ENCODE assay signal across 8 cellular contexts in the genomic region with DNA sequence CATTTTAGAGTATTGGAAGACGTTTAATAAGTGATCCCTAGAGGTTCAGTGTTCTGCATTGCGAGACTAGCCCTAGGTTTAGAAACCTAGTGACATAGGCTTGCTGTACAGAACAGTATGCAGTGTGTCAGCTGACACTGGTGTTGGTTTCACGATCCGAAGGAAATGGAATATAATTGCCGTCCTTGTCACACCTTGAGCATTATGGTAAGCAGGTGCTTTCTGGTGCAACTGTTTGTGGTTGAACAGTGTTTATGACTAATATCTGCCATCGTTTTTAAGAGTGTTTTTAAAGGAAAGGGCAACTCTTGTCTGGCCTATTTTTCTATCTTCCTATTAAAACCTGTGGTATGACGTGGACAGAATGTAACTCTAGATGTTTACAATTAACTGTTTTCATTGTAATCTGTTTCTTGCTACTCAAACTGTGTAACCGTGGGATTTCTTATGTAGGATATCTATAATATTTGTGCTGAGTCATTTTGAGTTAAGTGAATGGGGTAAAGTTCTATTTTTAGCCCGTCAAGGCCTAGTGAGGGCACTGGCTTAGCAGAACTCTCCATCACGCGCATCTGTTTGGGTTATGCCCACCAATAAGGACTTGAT. TPM values are rescaled to one million over a fixed set of nuclear protein-coding genes. Genes with fewer than 3 reads are reported as not detected.
A peak's percentile ranks its signal among the peaks of the same experiment; 100 is the strongest.
DNase-seq lines count a peak whose midpoint lies in the region; ATAC-seq, FAIRE-seq and TF ChIP-seq lines count a peak whose summit lies in the region.

No MANE protein-coding gene starts in this region.

- peaks cover 0 to 7% of the 10 kb centered on the region in 2 donors for H3K9me3 ChIP-seq in right atrium auricular region
- H3K9me3 ChIP-seq in aorta (ENCODE audit: control insufficient read depth, low read length), result peaks cover 4% of the 10 kb centered on the region

- peak overlapping the region; percentile 80 to 87 for H3K27ac ChIP-seq in right atrium auricular region
- peak overlapping the region in 1 of 2 donors; percentile 83 for H3K27ac ChIP-seq in aorta (ENCODE audit: low read depth in 1 of 2, low read length in 2 of 2)

- H3K27me3 ChIP-seq in right atrium auricular region (no peaks in the 10 kb centered on the region), aorta (ENCODE audit: control insufficient read depth in 1 of 2, insufficient read depth in 2 of 2, low read length in 1 of 2) (no peaks in the 10 kb centered on the region)

- FAIRE-seq in HTR-8/SVneo (lab: Jason Lieb, UNC), result peak; percentile 69

- peak; percentile 41 for DNase-seq in NCI-H510A treated with DMSO at 0.1 percent for 48 hours (lab: John Stamatoyannopoulos, UW)
- no peak for DNase-seq in NCI-H510A (lab: John Stamatoyannopoulos, UW)
- no peak for DNase-seq in HTR-8/SVneo (ENCODE audit: insufficient read length, low spot score)
- peak; percentile 4 for DNase-seq in activated CD8-positive, alpha-beta memory T cell treated with anti-CD3 and anti-CD28 coated beads, Interleukin-2, amount 50 U/mL, for 1 hour (ENCODE audit: extremely low read depth)
- no peak for DNase-seq in right atrium auricular region (ENCODE audit: low spot score)
- no peak for DNase-seq in aorta
- no peak for DNase-seq in NCI-H345 (lab: John Stamatoyannopoulos, UW)

- no peak for TF ChIP-seq CTCF in right atrium auricular region (IDR thresholded peaks at IDR 0.05)

- peaks cover 27% of the 10 kb centered on the region for H3K36me3 ChIP-seq in right atrium auricular region
- H3K36me3 ChIP-seq in aorta (ENCODE audit: control insufficient read depth in 1 of 2, insufficient read depth in 2 of 2, low read length in 1 of 2), result peaks cover 2 to 6% of the 10 kb centered on the region in 2 donors

- peaks cover 0 to 39% of the 10 kb centered on the region in 2 donors for H3K4me1 ChIP-seq in right atrium auricular region
- peaks cover 2 to 6% of the 10 kb centered on the region in 2 donors for H3K4me1 ChIP-seq in aorta (ENCODE audit: control insufficient read depth in 1 of 2, insufficient read depth in 2 of 2, low read length in 2 of 2)

- ATAC-seq in GM21528 (IDR thresholded peaks at IDR 0.05; ENCODE audit: low FRiP score, unreplicated experiment), result peak; percentile 93
- ATAC-seq in aorta (ENCODE audit: low FRiP score), result peak; percentile 67

- H3K4me3 ChIP-seq in right atrium auricular region (peak overlapping the region in 1 of 2 donors; percentile 10), aorta (ENCODE audit: low read length in 2 of 2) (no peak overlapping the region)

- WGBS in aorta, 2 donors, result 42 to 46% methylated on average over 11 of the region's 11 CpGs

- intact Hi-C loops in aorta (cut with DNase I), result no loop called here

RNA-seq across cellular contexts. Expression of gene TBC1D14, which starts 53.8 kb away (rescaled TPM):
- total RNA-seq in right atrium auricular region, result 10 to 100 TPM; 33.7 to 34.0 TPM
- total RNA-seq in aorta, result 10 to 100 TPM; 33.8 to 59.7 TPM
- polyA plus RNA-seq in aorta, result 10 to 100 TPM; 12.9 to 17.9 TPM

Comparison
In these comparisons a context has a peak if more than half of its experiments do, and no peak if none do; other contexts are left out.
1. DNase-seq: peak in NCI-H510A treated with DMSO at 0.1 percent for 48 hours (single experiment) and activated CD8-positive, alpha-beta memory T cell treated with anti-CD3 and anti-CD28 coated beads, Interleukin-2, amount 50 U/mL, for 1 hour (single experiment); none in NCI-H510A (single experiment), HTR-8/SVneo (single experiment), right atrium auricular region (single experiment), aorta (0 of 2) and NCI-H345 (single experiment).